ENCODE assay signal across 8 cellular contexts in the genomic region with DNA sequence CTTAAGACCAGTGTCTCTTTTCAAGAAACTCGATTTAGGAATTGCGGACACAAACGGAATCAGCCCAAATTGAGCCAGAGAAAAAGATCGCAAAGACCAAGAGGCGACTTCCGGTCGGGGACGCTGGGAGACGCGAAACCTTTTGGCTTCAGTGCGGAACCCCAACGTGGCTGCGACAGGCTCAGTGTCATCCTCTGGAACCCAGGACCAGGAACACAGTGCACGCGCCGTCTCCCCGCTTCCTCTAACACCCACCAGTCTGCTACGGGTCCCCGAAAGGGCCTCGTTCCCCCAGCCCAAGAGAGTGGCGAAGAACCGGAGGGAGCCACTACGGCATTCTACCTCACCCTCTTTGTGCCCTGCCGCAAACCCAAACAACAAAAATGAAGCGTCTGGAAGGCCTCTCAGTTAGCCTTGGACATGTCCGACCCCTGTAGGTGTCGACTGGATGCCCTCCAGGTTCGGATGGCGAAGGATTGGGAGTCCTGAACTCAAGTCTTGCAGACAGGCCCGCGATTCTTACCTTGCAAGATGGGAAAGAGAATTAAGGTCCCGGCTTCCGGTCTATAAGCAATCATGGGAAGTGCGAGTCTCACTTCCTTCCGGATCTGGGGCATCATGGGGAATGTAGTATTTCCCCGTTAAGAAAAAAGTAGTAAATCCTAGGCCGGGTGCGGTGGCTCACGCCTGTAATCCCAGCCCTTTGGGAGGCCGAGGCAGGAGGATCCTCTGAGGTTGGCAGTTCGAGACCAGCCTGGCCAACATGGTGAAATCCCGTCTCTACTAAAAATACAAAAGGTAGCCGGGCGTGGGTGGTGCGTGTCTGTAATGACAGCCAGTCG. TPM values are rescaled to one million over a fixed set of nuclear protein-coding genes. Genes with fewer than 3 reads are reported as not detected.
DNase-seq lines count a peak whose midpoint lies in the region; ATAC-seq and TF ChIP-seq lines count a peak whose summit lies in the region.

A gene (minus strand): TSS at position 542 of the 842 bp plus-strand sequence. CDS start 949 bp downstream, outside the sequence.

- 10 to 11% (median 11%) methylated on average over 46 of the region's 46 CpGs for WGBS in spleen, 5 donors

- H3K27ac ChIP-seq in A673 (ENCODE audit: low read depth, low read length, poor library complexity, severe bottlenecking) (peak within 1 kb of the TSS; percentile 95), spleen (peak within 1 kb of the TSS; percentile 87 to 93 (median 91))

- POLR2A ChIA-PET in A673 (lab: Charles Lee; ENCODE audit: low non-redundant PET) = no interaction called here
- POLR2A ChIA-PET in activated B cell treated with CpG ODN at 0.5 μM for 24 hours (lab: Charles Lee) = interaction anchor here (1.4 kb wide), 1 partner anchor 9 kb away, joined by 11 read pairs; a partner anchor contains a TSS

- peak within 1 kb of the TSS; percentile 99 for H3K27ac Mint-ChIP-seq in activated B cell treated with CpG ODN at 0.5 μM for 24 hours

- TF ChIP-seq CTCF in A673 (conservative IDR thresholded peaks at IDR 0.05; ENCODE audit: low read depth, low read length) (no peak), activated B cell treated with CpG ODN at 0.5 μM for 24 hours (IDR thresholded peaks at IDR 0.05) (no peak), spleen (IDR thresholded peaks at IDR 0.05 in 8 of 11, conservative IDR thresholded peaks at IDR 0.05 in 3 of 11) (peak in 1 of 11 experiments; percentile 5)

- H3K4me1 ChIP-seq in A673 (ENCODE audit: insufficient read depth, low read length, poor library complexity, severe bottlenecking) (peaks cover 12% of the 10 kb centered on the region), spleen (peaks cover 20 to 49% (median 29%) of the 10 kb centered on the region in 6 donors)

- H3K4me1 Mint-ChIP-seq in activated B cell treated with CpG ODN at 0.5 μM for 24 hours = peaks cover 36% of the 10 kb centered on the region

- no peaks in the 10 kb centered on the region for H3K27me3 ChIP-seq in A673 (replicated peaks; ENCODE audit: insufficient read depth, low read depth, low read length, poor library complexity)
- no peaks in the 10 kb centered on the region for H3K27me3 ChIP-seq in spleen (replicated peaks in 1 of 7)

- TSS peak; percentile 58 for BruUV-seq in A673 (replicated peaks; lab: Mats Ljungman, UMichigan)

- H3K4me3 Mint-ChIP-seq in activated B cell treated with CpG ODN at 0.5 μM for 24 hours = peak within 1 kb of the TSS; percentile 100

- H3K4me3 ChIP-seq in A673 (ENCODE audit: low read depth, low read length, poor library complexity, severe bottlenecking) = peak within 1 kb of the TSS; percentile 83
- peak within 1 kb of the TSS; percentile 51 to 85 (median 66) for H3K4me3 ChIP-seq in spleen

- TF ChIP-seq POLR2A in spleen (IDR thresholded peaks at IDR 0.05) = peak in 2 of 3 donors; percentile 25 to 28

- H3K9me3 ChIP-seq in A673 (ENCODE audit: low read depth, low read length, poor library complexity, severe bottlenecking) (no peaks in the 10 kb centered on the region), spleen (no peaks in the 10 kb centered on the region)

- H3K9me3 Mint-ChIP-seq in activated B cell treated with CpG ODN at 0.5 μM for 24 hours = no peaks in the 10 kb centered on the region

- intact Hi-C loops in A673 (cut with micrococcal nuclease; ENCODE audit: unreplicated experiment) = no loop called here
- intact Hi-C loops in activated B cell treated with CpG ODN at 0.5 μM for 24 hours (cut with micrococcal nuclease) = loop anchor here (1.0 to 10.0 kb wide), 4 partner anchors 9 to 396 kb away; a partner anchor contains a TSS
- intact Hi-C loops in spleen (cut with DNase I; ENCODE audit: low total_unique reads) = no loop called here

- ATAC-seq in GM18868 (IDR thresholded peaks at IDR 0.05; ENCODE audit: unreplicated experiment) (peak; percentile 85), HG03139 (IDR thresholded peaks at IDR 0.05; ENCODE audit: unreplicated experiment) (peak; percentile 80), activated B cell treated with CpG ODN at 0.5 μM for 24 hours (ENCODE audit: low read depth) (peak; percentile 91)

- CTCF ChIA-PET in A673 (lab: Charles Lee) (no interaction called here), activated B cell treated with CpG ODN at 0.5 μM for 24 hours (lab: Charles Lee) (interaction anchor here (1.9 kb wide), 1 partner anchor 22 kb away, joined by 7 read pairs; no protein-coding TSS in a partner anchor)

- peaks cover 51% of the 10 kb centered on the region for H3K36me3 Mint-ChIP-seq in activated B cell treated with CpG ODN at 0.5 μM for 24 hours (ENCODE audit: low read depth)

- peaks cover 48% of the 10 kb centered on the region for H3K36me3 ChIP-seq in A673 (ENCODE audit: insufficient read depth, low read length, poor library complexity, severe bottlenecking)
- peaks cover 9 to 42% (median 40%) of the 10 kb centered on the region in 6 donors for H3K36me3 ChIP-seq in spleen

- no peaks in the 10 kb centered on the region for H3K27me3 Mint-ChIP-seq in activated B cell treated with CpG ODN at 0.5 μM for 24 hours

- DNase-seq in A673 (ENCODE audit: low spot score) (peak; percentile 98), NCI-H2227 treated with DMSO at 0.1 percent for 48 hours (lab: John Stamatoyannopoulos, UW) (peak; percentile 90), activated B cell treated with CpG ODN at 0.5 μM for 24 hours (peak; percentile 70), iris pigment epithelial cell (ENCODE audit: low read depth) (peak; percentile 95), spleen (peak; percentile 91)
- peak; percentile 83 for DNase-seq in central memory CD4-positive, alpha-beta T cell

RNA-seq across cellular contexts. Expression of the gene that starts here (rescaled TPM):
- total RNA-seq in A673 (2021) (1,517 and 1,605 TPM in 2 replicates), activated B cell treated with CpG ODN at 0.5 μM for 24 hours (2,197 and 2,546 TPM in 2 replicates), spleen (1,000 to 10,000 TPM in 5 of 7 donors, 100 to 1,000 TPM in 2; 891 to 1,341 (median 1,018) TPM)
- 1,000 to 10,000 TPM; 3,376 to 4,440 (median 4,387) TPM for polyA plus RNA-seq in spleen

Comparison
In these comparisons a context has a peak if more than half of its experiments do, and no peak if none do; other contexts are left out.
1. Peak in every context shown above with its lines: DNase-seq, ATAC-seq, H3K4me3 ChIP-seq and H3K27ac ChIP-seq.